ENCODE assay signal across 1 cellular context in the genomic region with DNA sequence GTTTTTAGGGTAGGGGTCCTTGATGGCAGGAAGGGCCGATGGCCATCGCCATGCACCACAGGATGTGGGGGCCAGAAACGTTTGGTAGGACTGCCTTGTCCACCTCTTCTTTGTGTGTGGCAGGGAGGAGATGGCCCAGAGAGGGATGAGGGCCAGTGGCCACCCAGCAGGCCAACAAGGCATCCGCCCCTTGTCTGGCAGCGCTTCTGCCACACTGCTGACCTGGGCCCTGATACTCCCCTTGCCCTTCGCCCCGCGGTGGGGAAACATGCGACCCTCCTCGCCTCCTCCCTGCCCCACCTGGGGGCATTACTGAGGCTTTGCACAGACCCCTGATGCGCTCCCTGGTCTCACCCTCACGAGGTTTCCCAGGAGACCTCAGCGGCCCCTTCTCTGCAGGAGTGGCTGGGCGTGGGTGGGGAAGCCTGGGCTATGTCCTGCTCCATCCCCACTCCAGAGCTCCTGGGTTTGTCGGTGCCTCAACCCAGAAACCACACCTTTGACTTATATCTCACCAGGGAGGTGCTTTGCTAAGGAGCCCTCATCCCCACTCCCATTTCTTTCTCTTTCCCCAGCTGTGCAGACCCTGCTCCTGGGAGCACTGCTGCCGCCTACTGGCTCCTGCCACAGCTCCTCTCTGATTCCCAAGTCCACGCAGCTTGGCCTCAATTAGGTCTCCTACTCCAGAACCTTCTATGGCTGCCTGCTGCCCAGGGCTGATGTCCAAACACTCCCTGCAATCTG.
TF ChIP-seq lines count a peak whose summit lies in the region.

No MANE protein-coding gene starts in this region.

TF ChIP-seq in GM23338, 12 proteins besides CTCF, POLR2A, EP300 and RAD21 (continued from another document):
- TF ChIP-seq, protein P1, sequence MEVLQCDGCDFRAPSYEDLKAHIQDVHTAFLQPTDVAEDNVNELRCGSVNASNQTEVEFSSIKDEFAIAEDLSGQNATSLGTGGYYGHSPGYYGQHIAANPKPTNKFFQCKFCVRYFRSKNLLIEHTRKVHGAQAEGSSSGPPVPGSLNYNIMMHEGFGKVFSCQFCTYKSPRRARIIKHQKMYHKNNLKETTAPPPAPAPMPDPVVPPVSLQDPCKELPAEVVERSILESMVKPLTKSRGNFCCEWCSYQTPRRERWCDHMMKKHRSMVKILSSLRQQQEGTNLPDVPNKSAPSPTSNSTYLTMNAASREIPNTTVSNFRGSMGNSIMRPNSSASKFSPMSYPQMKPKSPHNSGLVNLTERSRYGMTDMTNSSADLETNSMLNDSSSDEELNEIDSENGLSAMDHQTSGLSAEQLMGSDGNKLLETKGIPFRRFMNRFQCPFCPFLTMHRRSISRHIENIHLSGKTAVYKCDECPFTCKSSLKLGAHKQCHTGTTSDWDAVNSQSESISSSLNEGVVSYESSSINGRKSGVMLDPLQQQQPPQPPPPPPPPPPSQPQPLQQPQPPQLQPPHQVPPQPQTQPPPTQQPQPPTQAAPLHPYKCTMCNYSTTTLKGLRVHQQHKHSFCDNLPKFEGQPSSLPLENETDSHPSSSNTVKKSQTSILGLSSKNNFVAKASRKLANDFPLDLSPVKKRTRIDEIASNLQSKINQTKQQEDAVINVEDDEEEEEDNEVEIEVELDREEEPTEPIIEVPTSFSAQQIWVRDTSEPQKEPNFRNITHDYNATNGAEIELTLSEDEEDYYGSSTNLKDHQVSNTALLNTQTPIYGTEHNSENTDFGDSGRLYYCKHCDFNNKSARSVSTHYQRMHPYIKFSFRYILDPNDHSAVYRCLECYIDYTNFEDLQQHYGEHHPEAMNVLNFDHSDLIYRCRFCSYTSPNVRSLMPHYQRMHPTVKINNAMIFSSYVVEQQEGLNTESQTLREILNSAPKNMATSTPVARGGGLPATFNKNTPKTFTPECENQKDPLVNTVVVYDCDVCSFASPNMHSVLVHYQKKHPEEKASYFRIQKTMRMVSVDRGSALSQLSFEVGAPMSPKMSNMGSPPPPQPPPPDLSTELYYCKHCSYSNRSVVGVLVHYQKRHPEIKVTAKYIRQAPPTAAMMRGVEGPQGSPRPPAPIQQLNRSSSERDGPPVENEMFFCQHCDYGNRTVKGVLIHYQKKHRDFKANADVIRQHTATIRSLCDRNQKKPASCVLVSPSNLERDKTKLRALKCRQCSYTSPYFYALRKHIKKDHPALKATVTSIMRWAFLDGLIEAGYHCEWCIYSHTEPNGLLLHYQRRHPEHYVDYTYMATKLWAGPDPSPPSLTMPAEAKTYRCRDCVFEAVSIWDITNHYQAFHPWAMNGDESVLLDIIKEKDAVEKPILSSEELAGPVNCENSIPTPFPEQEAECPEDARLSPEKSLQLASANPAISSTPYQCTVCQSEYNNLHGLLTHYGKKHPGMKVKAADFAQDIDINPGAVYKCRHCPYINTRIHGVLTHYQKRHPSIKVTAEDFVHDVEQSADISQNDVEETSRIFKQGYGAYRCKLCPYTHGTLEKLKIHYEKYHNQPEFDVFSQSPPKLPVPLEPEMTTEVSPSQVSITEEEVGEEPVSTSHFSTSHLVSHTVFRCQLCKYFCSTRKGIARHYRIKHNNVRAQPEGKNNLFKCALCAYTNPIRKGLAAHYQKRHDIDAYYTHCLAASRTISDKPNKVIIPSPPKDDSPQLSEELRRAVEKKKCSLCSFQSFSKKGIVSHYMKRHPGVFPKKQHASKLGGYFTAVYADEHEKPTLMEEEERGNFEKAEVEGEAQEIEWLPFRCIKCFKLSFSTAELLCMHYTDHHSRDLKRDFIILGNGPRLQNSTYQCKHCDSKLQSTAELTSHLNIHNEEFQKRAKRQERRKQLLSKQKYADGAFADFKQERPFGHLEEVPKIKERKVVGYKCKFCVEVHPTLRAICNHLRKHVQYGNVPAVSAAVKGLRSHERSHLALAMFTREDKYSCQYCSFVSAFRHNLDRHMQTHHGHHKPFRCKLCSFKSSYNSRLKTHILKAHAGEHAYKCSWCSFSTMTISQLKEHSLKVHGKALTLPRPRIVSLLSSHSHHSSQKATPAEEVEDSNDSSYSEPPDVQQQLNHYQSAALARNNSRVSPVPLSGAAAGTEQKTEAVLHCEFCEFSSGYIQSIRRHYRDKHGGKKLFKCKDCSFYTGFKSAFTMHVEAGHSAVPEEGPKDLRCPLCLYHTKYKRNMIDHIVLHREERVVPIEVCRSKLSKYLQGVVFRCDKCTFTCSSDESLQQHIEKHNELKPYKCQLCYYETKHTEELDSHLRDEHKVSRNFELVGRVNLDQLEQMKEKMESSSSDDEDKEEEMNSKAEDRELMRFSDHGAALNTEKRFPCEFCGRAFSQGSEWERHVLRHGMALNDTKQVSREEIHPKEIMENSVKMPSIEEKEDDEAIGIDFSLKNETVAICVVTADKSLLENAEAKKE (CRISPR knock-in tag; IDR thresholded peaks at IDR 0.05): no peak
